ENCODE assay signal across 9 cellular contexts in genomic region chr4:22501715-22502095, GRCh38.
"Had no signal": no experiment of that assay in that cellular context is flagged by ENCODE, and none has a peak within 500 bp of the region (broad histone marks: within the 10 kb centered on the region; RNA-seq: fewer than 3 reads in every experiment).

No MANE protein-coding gene starts in this region.

- H3K36me3 Mint-ChIP-seq: activated CD8-positive, alpha-beta memory T cell treated with anti-CD3 and anti-CD28 coated beads, Interleukin-2, amount 10 ng/mL, durations not matched to agents 7 days and 5 days had no signal

- H3K4me3 Mint-ChIP-seq: activated CD8-positive, alpha-beta memory T cell treated with anti-CD3 and anti-CD28 coated beads, Interleukin-2, amount 10 ng/mL, durations not matched to agents 7 days and 5 days; nephron progenitor cell had no signal

- H3K4me1 Mint-ChIP-seq: activated CD8-positive, alpha-beta memory T cell treated with anti-CD3 and anti-CD28 coated beads, Interleukin-2, amount 10 ng/mL, durations not matched to agents 7 days and 5 days had no signal

- H3K27me3 Mint-ChIP-seq: activated CD8-positive, alpha-beta memory T cell treated with anti-CD3 and anti-CD28 coated beads, Interleukin-2, amount 10 ng/mL, durations not matched to agents 7 days and 5 days had no signal

- ATAC-seq: activated CD8-positive, alpha-beta memory T cell treated with anti-CD3 and anti-CD28 coated beads, Interleukin-2, amount 10 ng/mL, durations not matched to agents 7 days and 5 days; sciatic nerve had no signal

- H3K27ac Mint-ChIP-seq: activated CD8-positive, alpha-beta memory T cell treated with anti-CD3 and anti-CD28 coated beads, Interleukin-2, amount 10 ng/mL, durations not matched to agents 7 days and 5 days had no signal

- DNase-seq: activated CD4-positive, alpha-beta T cell treated with anti-CD3 and anti-CD28 coated beads, Interleukin-2, amount 50 U/mL, for 1 hour; activated CD4-positive, CD25-positive, alpha-beta regulatory T cell; activated CD8-positive, alpha-beta memory T cell treated with anti-CD3 and anti-CD28 coated beads, Interleukin-2, amount 10 ng/mL, durations not matched to agents 7 days and 5 days; activated naive CD4-positive, alpha-beta T cell; amniotic stem cell; esophagus squamous epithelium; nephron progenitor cell; stimulated activated naive CD4-positive, alpha-beta T cell had no signal
